In genomic region chr12:75346215-75346614, GRCh38 we compare ENCODE assay signal across 1 cellular context.
TF ChIP-seq lines count a peak whose summit lies in the region.

No MANE protein-coding gene starts in this region.

TF ChIP-seq in GM12878, 131 proteins besides CTCF, POLR2A, EP300 and RAD21:
- TF ChIP-seq ZNF384 (IDR thresholded peaks at IDR 0.05; ENCODE audit: borderline replicate concordance, low read depth, low read length) (peak; percentile 51; the same call in 1 of the 2 replicates), RUNX3 (IDR thresholded peaks at IDR 0.05; ENCODE audit: low read length) (0 out of 2 replicates have a peak, but pooled peaks have one; percentile 12), IKZF2 (IDR thresholded peaks at IDR 0.05) (0 out of 4 replicates have a peak, but pooled peaks of 1 of the 2 experiments have one; percentile 18)
